7 cellular contexts compared by ENCODE assay signal in the genomic region with DNA sequence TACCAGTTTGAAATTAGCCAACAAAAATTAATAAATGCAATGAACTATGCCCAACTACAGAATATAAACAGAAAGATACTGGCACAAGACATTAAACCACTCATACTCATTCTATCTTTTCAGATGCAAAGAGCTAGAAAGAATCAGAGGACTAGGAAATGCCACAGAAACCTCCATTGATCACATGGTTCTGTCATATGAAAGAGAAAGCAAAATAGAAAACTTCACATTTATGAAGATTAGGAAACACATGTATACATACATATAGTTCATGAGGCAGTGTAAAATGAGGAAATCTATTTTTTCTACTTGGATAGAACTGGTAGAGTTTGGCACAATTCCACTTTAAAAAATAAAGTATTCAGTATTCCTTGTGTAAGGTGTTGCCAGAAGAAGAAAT.
DNase-seq lines count a peak whose midpoint lies in the region; ATAC-seq and TF ChIP-seq lines count a peak whose summit lies in the region.

No MANE protein-coding gene starts in this region.

- DNase-seq in MV-4-11 (lab: John Stamatoyannopoulos, UW) = peak; percentile 77
- no peak for DNase-seq in natural killer cell
- DNase-seq in NCI-H146 treated with DMSO at 0.1 percent for 48 hours (lab: John Stamatoyannopoulos, UW; ENCODE audit: unreplicated experiment) = no peak
- DNase-seq in SKM-1 (lab: John Stamatoyannopoulos, UW; ENCODE audit: unreplicated experiment) = no peak
- DNase-seq in SHP77 treated with DMSO at 0.1 percent for 48 hours (lab: John Stamatoyannopoulos, UW) = no peak

- H3K4me3 Mint-ChIP-seq in natural killer cell = peak overlapping the region; percentile 47

- peaks cover 70 to 74% of the 10 kb centered on the region in 2 donors for H3K4me1 Mint-ChIP-seq in natural killer cell

- ATAC-seq in GM19035 (IDR thresholded peaks at IDR 0.05; ENCODE audit: unreplicated experiment) (peak; percentile 71), HG02759 (IDR thresholded peaks at IDR 0.05; ENCODE audit: unreplicated experiment) (peak; percentile 63), natural killer cell (peak; percentile 68 to 79 (median 77))

- H3K27ac Mint-ChIP-seq in natural killer cell = peak overlapping the region; percentile 88 to 95

- TF ChIP-seq CTCF in natural killer cell (IDR thresholded peaks at IDR 0.05) = no peak

- no peaks in the 10 kb centered on the region for H3K9me3 Mint-ChIP-seq in natural killer cell

- intact Hi-C loops in natural killer cell (cut with micrococcal nuclease) = loop anchor here (5.0 kb wide), 1 partner anchor 33 kb away; no protein-coding TSS in a partner anchor

- no peaks in the 10 kb centered on the region for H3K27me3 Mint-ChIP-seq in natural killer cell (ENCODE audit: low read depth in 2 of 2)

- peaks cover 6% of the 10 kb centered on the region for H3K36me3 Mint-ChIP-seq in natural killer cell
